Comparison of ENCODE assay signal across 8 cellular contexts in genomic region chr11:65558785-65559509, GRCh38. TPM values are rescaled to one million over a fixed set of nuclear protein-coding genes. Genes with fewer than 3 reads are reported as not detected.
A peak's percentile ranks its signal among the peaks of the same experiment; 100 is the strongest.
DNase-seq lines count a peak whose midpoint lies in the region; ATAC-seq and TF ChIP-seq lines count a peak whose summit lies in the region.

No MANE protein-coding gene starts in this region.

- H3K27me3 ChIP-seq in DND-41 (ENCODE audit: insufficient read depth, low read length, poor library complexity) = peaks cover 26% of the 10 kb centered on the region

- H3K9me3 Mint-ChIP-seq in T-helper 1 cell treated with Interleukin-12 subunit alpha and Interleukin-12 subunit beta and Interleukin-4 antibody, amounts not matched to agents 30 μg/mL and 1 μg/mL, for 36 hours = no peaks in the 10 kb centered on the region
- H3K9me3 Mint-ChIP-seq in osteocyte (ENCODE audit: unreplicated experiment) = no peaks in the 10 kb centered on the region

- peak overlapping the region in 1 of 2 experiments; percentile 55; a peak in 2 of 4 replicates for H3K4me3 ChIP-seq in DND-41 (ENCODE audit: low read depth in 1 of 2, low read length in 2 of 2)
- H3K4me3 ChIP-seq in fibroblast of pulmonary artery (replicated peaks; ENCODE audit: low read depth, low read length) = peak overlapping the region; percentile 17

- H3K27me3 Mint-ChIP-seq in T-helper 1 cell treated with Interleukin-12 subunit alpha and Interleukin-12 subunit beta and Interleukin-4 antibody, amounts not matched to agents 30 μg/mL and 1 μg/mL, for 36 hours (ENCODE audit: low read depth) = no peaks in the 10 kb centered on the region
- H3K27me3 Mint-ChIP-seq in osteocyte (ENCODE audit: unreplicated experiment) = no peaks in the 10 kb centered on the region

- H3K4me3 Mint-ChIP-seq in T-helper 1 cell treated with Interleukin-12 subunit alpha and Interleukin-12 subunit beta and Interleukin-4 antibody, amounts not matched to agents 30 μg/mL and 1 μg/mL, for 36 hours = peak overlapping the region; percentile 50
- peak overlapping the region; percentile 54 for H3K4me3 Mint-ChIP-seq in osteocyte (ENCODE audit: unreplicated experiment)

- no peaks in the 10 kb centered on the region for H3K9me3 ChIP-seq in DND-41 (ENCODE audit: insufficient read depth, low read length, severe bottlenecking)

- peaks cover 40% of the 10 kb centered on the region for H3K4me1 Mint-ChIP-seq in T-helper 1 cell treated with Interleukin-12 subunit alpha and Interleukin-12 subunit beta and Interleukin-4 antibody, amounts not matched to agents 30 μg/mL and 1 μg/mL, for 36 hours (ENCODE audit: low read depth)
- peaks cover 69% of the 10 kb centered on the region for H3K4me1 Mint-ChIP-seq in osteocyte (ENCODE audit: unreplicated experiment)

- H3K79me2 ChIP-seq in DND-41 (ENCODE audit: insufficient read depth, low read length) = no peaks in the 10 kb centered on the region

- TF ChIP-seq CTCF in DND-41 (IDR thresholded peaks at IDR 0.05; ENCODE audit: borderline replicate concordance, extremely low read depth, low read length, poor library complexity, severe bottlenecking) (no peak), fibroblast of pulmonary artery (IDR thresholded peaks at IDR 0.05; ENCODE audit: low read length, missing control alignments) (no peak), osteocyte (IDR thresholded peaks at IDR 0.05) (no peak)

- peaks cover 4% of the 10 kb centered on the region for H3K36me3 Mint-ChIP-seq in T-helper 1 cell treated with Interleukin-12 subunit alpha and Interleukin-12 subunit beta and Interleukin-4 antibody, amounts not matched to agents 30 μg/mL and 1 μg/mL, for 36 hours (ENCODE audit: low read depth)
- H3K36me3 Mint-ChIP-seq in osteocyte (ENCODE audit: unreplicated experiment) = peaks cover 4% of the 10 kb centered on the region

- H2AFZ ChIP-seq in DND-41 (ENCODE audit: low read depth, low read length) = peak overlapping the region; percentile 24

- peaks cover 5% of the 10 kb centered on the region; the same call in 1 of the 2 replicates for H4K20me1 ChIP-seq in DND-41 (ENCODE audit: insufficient read depth, low read length)

- peaks cover 26% of the 10 kb centered on the region for H3K4me1 ChIP-seq in DND-41 (ENCODE audit: insufficient read depth, low read length)

- H3K4me2 ChIP-seq in DND-41 (ENCODE audit: insufficient read depth, low read length) = peak overlapping the region; percentile 68

- H3K27ac ChIP-seq in DND-41 (ENCODE audit: low read length) = no peak overlapping the region

- H3K36me3 ChIP-seq in DND-41 (ENCODE audit: insufficient read depth, low read length) = no peaks in the 10 kb centered on the region

- peak overlapping the region; percentile 57; the same call in 1 of the 2 replicates for H3K9ac ChIP-seq in DND-41 (ENCODE audit: low read depth, low read length)

- H3K27ac Mint-ChIP-seq in T-helper 1 cell treated with Interleukin-12 subunit alpha and Interleukin-12 subunit beta and Interleukin-4 antibody, amounts not matched to agents 30 μg/mL and 1 μg/mL, for 36 hours = peak overlapping the region; percentile 62
- peak overlapping the region; percentile 94 for H3K27ac Mint-ChIP-seq in osteocyte (ENCODE audit: unreplicated experiment)

- DNase-seq in DND-41 (no peak), fibroblast of pulmonary artery (ENCODE audit: low read depth) (peak; percentile 36), osteocyte (ENCODE audit: extremely low spot score, unreplicated experiment) (no peak), NCI-H1048 (lab: John Stamatoyannopoulos, UW) (no peak)

- ATAC-seq in DND-41 (ENCODE audit: insufficient read depth, low read depth) (no peak), HG02678 (IDR thresholded peaks at IDR 0.05; ENCODE audit: unreplicated experiment) (no peak), HG02610 (IDR thresholded peaks at IDR 0.05; ENCODE audit: unreplicated experiment) (no peak), GM19455 (IDR thresholded peaks at IDR 0.05; ENCODE audit: unreplicated experiment) (no peak)

RNA-seq across cellular contexts. Expression of gene LTBP3, which starts 0.8 kb away (rescaled TPM):
- total RNA-seq in osteocyte = 219 and 256 TPM in 2 replicates

RNA-seq across cellular contexts. Expression of gene ZNRD2, which starts 11.3 kb away (rescaled TPM):
- total RNA-seq in osteocyte = 31.3 and 32.7 TPM in 2 replicates

RNA-seq across cellular contexts. Expression of gene FAM89B, which starts 13.4 kb away (rescaled TPM):
- 84.2 and 92.1 TPM in 2 replicates for total RNA-seq in osteocyte

RNA-seq across cellular contexts. Expression of gene EHBP1L1, which starts 16.9 kb away (rescaled TPM):
- 39.7 and 42.6 TPM in 2 replicates for total RNA-seq in osteocyte

RNA-seq across cellular contexts. Expression of gene SCYL1, which starts 34.1 kb away (rescaled TPM):
- 103 and 104 TPM in 2 replicates for total RNA-seq in osteocyte
